Comparison of ENCODE assay signal across 19 cellular contexts in the genomic region with DNA sequence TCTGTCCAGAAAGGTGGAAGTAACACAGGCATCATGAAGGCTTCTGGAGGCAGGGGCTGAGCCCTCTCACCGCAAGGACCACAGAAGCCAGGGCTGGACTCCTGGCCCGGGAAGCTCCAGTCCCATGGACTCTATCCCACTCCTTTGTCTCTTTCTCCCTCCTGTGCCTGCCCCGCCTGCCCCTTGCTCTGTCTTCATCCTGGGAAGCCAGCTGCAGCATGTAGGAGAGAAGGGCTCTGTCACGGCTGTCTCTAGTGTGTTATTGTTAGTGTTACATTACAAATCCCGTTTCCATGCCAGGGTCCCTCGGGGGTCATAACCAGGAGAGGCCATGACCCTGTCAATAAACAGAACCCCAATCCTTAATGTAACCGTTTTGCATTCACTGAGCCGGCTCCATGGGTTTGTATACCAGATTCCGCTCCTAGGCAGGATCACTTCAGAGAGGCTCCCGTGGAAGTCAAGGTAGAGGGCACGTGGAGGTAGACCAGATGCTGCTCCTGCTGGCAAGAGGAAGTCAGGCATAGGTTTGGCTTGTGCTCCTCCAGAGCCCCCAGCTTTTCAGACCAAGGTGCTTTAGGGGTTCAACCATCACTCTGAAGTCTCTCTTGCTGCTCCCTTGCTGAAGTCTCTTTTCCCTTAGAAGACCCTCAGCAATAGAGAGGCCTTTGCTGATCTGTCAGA.
DNase-seq lines count a peak whose midpoint lies in the region; ATAC-seq and TF ChIP-seq lines count a peak whose summit lies in the region.
"Had no signal": no experiment of that assay in that cellular context is flagged by ENCODE, and none has a peak within 500 bp of the region (broad histone marks: within the 10 kb centered on the region; RNA-seq: fewer than 3 reads in every experiment).

No MANE protein-coding gene starts in this region.

- H3K79me2 ChIP-seq in SK-N-SH (ENCODE audit: insufficient read depth) (no peaks in the 10 kb centered on the region), osteoblast (ENCODE audit: insufficient read depth, low read length) (no peaks in the 10 kb centered on the region)
- H3K79me2 ChIP-seq: hepatocyte had no signal

- ATAC-seq in SK-N-SH treated with all-trans-retinoic acid at 6 μM for 48 hours, result no peak
- no peak for ATAC-seq in activated naive CD8-positive, alpha-beta T cell treated with anti-CD3 and anti-CD28 coated beads, Interleukin-2, amount 10 ng/mL, durations not matched to agents 7 days and 5 days (ENCODE audit: low read depth)
- ATAC-seq: A549, esophagus mucosa, HepG2, left lung had no signal

- TF ChIP-seq CTCF in SK-N-SH (IDR thresholded peaks at IDR 0.05) (no peak), osteoblast (IDR thresholded peaks at IDR 0.05; ENCODE audit: extremely low read depth, low read depth, low read length) (no peak), progenitor cell of endocrine pancreas (IDR thresholded peaks at IDR 0.05; ENCODE audit: unreplicated experiment) (no peak)

- H3K27me3 ChIP-seq in SK-N-SH (ENCODE audit: insufficient read depth), result no peaks in the 10 kb centered on the region
- no peaks in the 10 kb centered on the region for H3K27me3 ChIP-seq in osteoblast (ENCODE audit: insufficient read depth, low read length)
- H3K27me3 ChIP-seq: hepatocyte, left lung, neural progenitor cell, stomach had no signal

- no peaks in the 10 kb centered on the region for H3K36me3 ChIP-seq in SK-N-SH (replicated peaks in 1 of 2; ENCODE audit: control insufficient read depth in 1 of 2, insufficient read depth in 2 of 2, low read length in 1 of 2)
- H3K36me3 ChIP-seq in osteoblast (ENCODE audit: insufficient read depth, low read length), result no peaks in the 10 kb centered on the region
- H3K36me3 ChIP-seq: adrenal gland, left lung, neural progenitor cell, stomach had no signal

- H2AFZ ChIP-seq in SK-N-SH (ENCODE audit: low read depth) (no peak overlapping the region), osteoblast (ENCODE audit: low read length) (no peak overlapping the region)
- H2AFZ ChIP-seq: hepatocyte, neural progenitor cell had no signal

- no peak overlapping the region for H3K4me3 Mint-ChIP-seq in activated naive CD8-positive, alpha-beta T cell treated with anti-CD3 and anti-CD28 coated beads, Interleukin-2, amount 10 ng/mL, durations not matched to agents 7 days and 5 days
- H3K4me3 Mint-ChIP-seq in progenitor cell of endocrine pancreas (ENCODE audit: low read depth), result no peak overlapping the region
- H3K4me3 Mint-ChIP-seq: neural progenitor cell had no signal

- peak overlapping the region; percentile 24; the same call in 1 of the 2 replicates for H3K4me2 ChIP-seq in SK-N-SH
- no peak overlapping the region for H3K4me2 ChIP-seq in osteoblast (ENCODE audit: insufficient read depth, low read length)
- H3K4me2 ChIP-seq: A549, hepatocyte, neural progenitor cell had no signal

- H3K4me1 Mint-ChIP-seq in activated naive CD8-positive, alpha-beta T cell treated with anti-CD3 and anti-CD28 coated beads, Interleukin-2, amount 10 ng/mL, durations not matched to agents 7 days and 5 days, result peaks cover 81% of the 10 kb centered on the region
- H3K4me1 Mint-ChIP-seq in progenitor cell of endocrine pancreas (ENCODE audit: low read depth), result peaks cover 9% of the 10 kb centered on the region

- H3K27ac ChIP-seq in SK-N-SH (ENCODE audit: low read depth in 2 of 2, low read length in 1 of 2) (peak overlapping the region in 1 of 2 experiments; percentile 53; a peak in 2 of 4 replicates), osteoblast (ENCODE audit: low read depth, low read length) (peak overlapping the region; percentile 25)
- H3K27ac ChIP-seq: A549, hepatocyte, neural progenitor cell had no signal

- H3K27ac Mint-ChIP-seq in activated naive CD8-positive, alpha-beta T cell treated with anti-CD3 and anti-CD28 coated beads, Interleukin-2, amount 10 ng/mL, durations not matched to agents 7 days and 5 days, result peak overlapping the region; percentile 44
- no peak overlapping the region for H3K27ac Mint-ChIP-seq in progenitor cell of endocrine pancreas
- H3K27ac Mint-ChIP-seq: neural progenitor cell had no signal

- TF ChIP-seq RAD21 in SK-N-SH (IDR thresholded peaks at IDR 0.05; ENCODE audit: low read length), result no peak

- DNase-seq in SK-N-SH, result no peak
- peak; percentile 94 for DNase-seq in DMS153 (lab: John Stamatoyannopoulos, UW)
- DNase-seq in activated naive CD8-positive, alpha-beta T cell treated with anti-CD3 and anti-CD28 coated beads, Interleukin-2, amount 10 ng/mL, durations not matched to agents 7 days and 5 days, result peak; percentile 42
- DNase-seq in osteoblast (ENCODE audit: insufficient read length, low spot score, missing footprints), result peak; percentile 65
- no peak for DNase-seq in progenitor cell of endocrine pancreas (ENCODE audit: low spot score, unreplicated experiment)
- no peak for DNase-seq in amniotic stem cell (lab: John Stamatoyannopoulos, UW)
- DNase-seq in HuH-7 (ENCODE audit: low spot score), result no peak
- DNase-seq: Caco-2, cortex of kidney, left lung, NCI-H2227 treated with DMSO at 0.1 percent for 48 hours, stomach had no signal

- H3K9me2 ChIP-seq in SK-N-SH, result no peaks in the 10 kb centered on the region

- H3K9me3 Mint-ChIP-seq in activated naive CD8-positive, alpha-beta T cell treated with anti-CD3 and anti-CD28 coated beads, Interleukin-2, amount 10 ng/mL, durations not matched to agents 7 days and 5 days, result peaks cover 6% of the 10 kb centered on the region
- no peaks in the 10 kb centered on the region for H3K9me3 Mint-ChIP-seq in progenitor cell of endocrine pancreas (ENCODE audit: low read depth)
- H3K9me3 Mint-ChIP-seq: neural progenitor cell had no signal

- WGBS in SK-N-SH (ENCODE audit: low lambda C conversion rate), result 79% methylated on average over 4 of the region's 11 CpGs

- TF ChIP-seq EP300 in SK-N-SH (IDR thresholded peaks at IDR 0.05; ENCODE audit: borderline replicate concordance in 1 of 2, low read depth in 1 of 2, low read length in 1 of 2), result no peak

- no peaks in the 10 kb centered on the region for H3F3A ChIP-seq in SK-N-SH (replicated peaks; ENCODE audit: insufficient read depth)

- H3K9ac ChIP-seq in SK-N-SH, result no peak overlapping the region
- H3K9ac ChIP-seq: neural progenitor cell had no signal

- peaks cover 35% of the 10 kb centered on the region for H3K36me3 Mint-ChIP-seq in activated naive CD8-positive, alpha-beta T cell treated with anti-CD3 and anti-CD28 coated beads, Interleukin-2, amount 10 ng/mL, durations not matched to agents 7 days and 5 days
- no peaks in the 10 kb centered on the region for H3K36me3 Mint-ChIP-seq in progenitor cell of endocrine pancreas (ENCODE audit: insufficient read depth)

- H3K4me1 ChIP-seq in SK-N-SH (ENCODE audit: control insufficient read depth in 1 of 2, insufficient read depth in 2 of 2, low read depth in 1 of 2, low read length in 1 of 2) (peaks cover 0 to 22% of the 10 kb centered on the region in 2 experiments; a peak in 2 of 4 replicates), osteoblast (ENCODE audit: insufficient read depth, low read length) (peaks cover 19% of the 10 kb centered on the region)
- H3K4me1 ChIP-seq: A549, adrenal gland, Caco-2, neural progenitor cell had no signal

- CTCF ChIA-PET in SK-N-SH (lab: Yijun Ruan, JAX), result interaction anchor here (2.2 kb wide), 1 partner anchor 338 kb away, joined by 9 read pairs; no protein-coding TSS in a partner anchor

- no peaks in the 10 kb centered on the region for H3K27me3 Mint-ChIP-seq in activated naive CD8-positive, alpha-beta T cell treated with anti-CD3 and anti-CD28 coated beads, Interleukin-2, amount 10 ng/mL, durations not matched to agents 7 days and 5 days
- peaks cover 29% of the 10 kb centered on the region for H3K27me3 Mint-ChIP-seq in progenitor cell of endocrine pancreas

- H3K4me3 ChIP-seq in SK-N-SH (ENCODE audit: low read depth in 2 of 2, low read length in 1 of 2) (no peak overlapping the region), osteoblast (ENCODE audit: insufficient read depth, low read length) (no peak overlapping the region)
- H3K4me3 ChIP-seq: A549, adrenal gland, hepatocyte, left lung, neural progenitor cell, stomach had no signal

- POLR2A ChIA-PET in SK-N-SH (lab: Yijun Ruan, JAX), result no interaction called here
- POLR2A ChIA-PET in activated naive CD8-positive, alpha-beta T cell treated with anti-CD3 and anti-CD28 coated beads, Interleukin-2, amount 10 ng/mL, durations not matched to agents 7 days and 5 days (lab: Charles Lee), result interaction anchor here (1.5 to 9.5 kb wide), 3 partner anchors 7 to 226 kb away, joined by 3 to 160 read pairs (median 99); no protein-coding TSS in a partner anchor

- H4K20me1 ChIP-seq in SK-N-SH (ENCODE audit: insufficient read depth), result no peaks in the 10 kb centered on the region
- H4K20me1 ChIP-seq in osteoblast (ENCODE audit: insufficient read depth, low read length), result no peaks in the 10 kb centered on the region

- H3K9me3 ChIP-seq in SK-N-SH (no peaks in the 10 kb centered on the region), osteoblast (ENCODE audit: low read depth, low read length) (no peaks in the 10 kb centered on the region)
- H3K9me3 ChIP-seq: A549, adrenal gland, Caco-2, left lung, stomach had no signal

TF ChIP-seq in SK-N-SH, 30 proteins besides CTCF, POLR2A, EP300 and RAD21 (continues in another document):
- TF ChIP-seq NFIC (IDR thresholded peaks at IDR 0.05; ENCODE audit: borderline replicate concordance) (no peak), EZH2phosphoT487 (IDR thresholded peaks at IDR 0.05; ENCODE audit: borderline replicate concordance, low read depth) (no peak), YY1 (IDR thresholded peaks at IDR 0.05; ENCODE audit: low read depth) (no peak), GABPA (IDR thresholded peaks at IDR 0.05; ENCODE audit: low read depth) (no peak), RFX5 (IDR thresholded peaks at IDR 0.05; ENCODE audit: low read length) (no peak)

TF ChIP-seq in SK-N-SH treated with all-trans-retinoic acid at 6 μM for 48 hours, 23 proteins besides CTCF, POLR2A, EP300 and RAD21 (continues in another document):
- TF ChIP-seq OSR1 (CRISPR knock-in tag; IDR thresholded peaks at IDR 0.05) (no peak), TCF4 (CRISPR knock-in tag; IDR thresholded peaks at IDR 0.05; ENCODE audit: borderline replicate concordance) (no peak), BACH2 (CRISPR knock-in tag; IDR thresholded peaks at IDR 0.05; ENCODE audit: borderline replicate concordance) (no peak), PATZ1 (CRISPR knock-in tag; IDR thresholded peaks at IDR 0.05; ENCODE audit: borderline replicate concordance) (no peak)

Comparison
In these comparisons a context has a peak if more than half of its experiments do, and no peak if none do; other contexts are left out.
1. DNase-seq: peak in DMS153 (single experiment), activated naive CD8-positive, alpha-beta T cell treated with anti-CD3 and anti-CD28 coated beads, Interleukin-2, amount 10 ng/mL, durations not matched to agents 7 days and 5 days (single experiment) and osteoblast (single experiment); none in SK-N-SH (single experiment), progenitor cell of endocrine pancreas (single experiment), amniotic stem cell (single experiment) and HuH-7 (single experiment).